In the genomic region with DNA sequence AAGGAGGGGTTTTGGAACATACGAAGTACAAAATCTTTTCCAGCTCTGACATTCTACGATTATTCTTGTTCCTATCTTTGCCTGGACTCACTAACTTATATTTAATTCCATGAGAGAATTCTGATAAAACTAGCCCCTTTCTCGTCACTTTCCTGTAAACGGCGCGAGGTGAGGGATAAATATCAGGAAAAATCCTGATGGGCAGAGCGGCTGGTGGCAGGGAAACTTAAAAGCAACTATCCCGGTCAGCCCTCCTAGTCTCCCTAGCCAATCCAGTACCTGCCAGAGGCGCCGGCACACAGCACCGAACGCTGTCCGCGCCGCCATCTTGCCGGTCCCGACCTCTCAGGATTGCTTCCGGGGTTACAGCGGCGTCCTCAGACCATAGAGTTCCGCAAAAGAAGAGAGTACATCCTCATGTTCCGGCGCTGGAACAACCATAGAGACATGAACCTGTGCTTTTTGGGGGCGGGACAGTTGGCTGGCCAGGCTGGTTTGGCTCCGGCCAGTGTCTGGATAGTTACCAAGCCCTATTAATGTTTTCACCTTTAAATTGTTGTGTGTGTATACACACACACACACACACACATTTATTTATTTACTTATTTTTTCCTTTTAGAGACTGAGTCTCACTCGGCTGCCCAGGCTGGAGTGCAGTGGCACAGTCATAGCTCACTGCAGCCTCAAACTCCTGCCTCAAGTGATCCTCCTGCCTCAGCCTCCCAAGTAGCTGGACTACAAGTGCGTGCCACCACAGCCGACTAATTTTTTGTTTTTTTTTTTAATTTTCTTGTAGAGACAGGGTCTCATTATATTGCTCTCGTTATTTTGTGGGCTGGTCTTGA, we compare ENCODE assay signal across 8 cellular contexts. TPM values are rescaled to one million over a fixed set of nuclear protein-coding genes. Genes with fewer than 3 reads are reported as not detected.
A peak's percentile ranks its signal among the peaks of the same experiment; 100 is the strongest.
DNase-seq lines count a peak whose midpoint lies in the region; ATAC-seq and TF ChIP-seq lines count a peak whose summit lies in the region.

TSS of gene MRPS10 (minus strand) at position 339 of the 845 bp plus-strand sequence. CDS start at position 327, 12 bp downstream.

- in situ Hi-C loops in GM13977 (cut with MboI; ENCODE audit: low pct_unique_long_range_greater_than_20kb, low sequenced_read_pairs, unreplicated experiment) = no loop called here

- peak within 1 kb of the TSS; percentile 82 for H3K27ac ChIP-seq in left ventricle myocardium inferior (replicated peaks)

- DNase-seq in GM13977 (ENCODE audit: low spot score) = peak; percentile 87
- DNase-seq in NCI-H1694 (lab: John Stamatoyannopoulos, UW) = peak; percentile 81
- peak; percentile 93 for DNase-seq in amniotic stem cell (lab: John Stamatoyannopoulos, UW)
- peak; percentile 91 for DNase-seq in left ventricle myocardium inferior
- DNase-seq in progenitor cell of endocrine pancreas (ENCODE audit: low spot score, unreplicated experiment) = peak; percentile 81
- DNase-seq in ureter (ENCODE audit: low spot score) = peak; percentile 94

- H3K27me3 ChIP-seq in left ventricle myocardium inferior (ENCODE audit: low read depth) = no peaks in the 10 kb centered on the region

- intact Hi-C loops in left ventricle myocardium inferior (cut with micrococcal nuclease) = no loop called here

- H3K36me3 ChIP-seq in left ventricle myocardium inferior = peaks cover 14% of the 10 kb centered on the region

- peak within 1 kb of the TSS; percentile 87 for H3K27ac Mint-ChIP-seq in T-helper 1 cell treated with Interleukin-12 subunit alpha and Interleukin-12 subunit beta and Interleukin-4 antibody, amounts not matched to agents 30 μg/mL and 1 μg/mL, for 36 hours
- peak within 1 kb of the TSS; percentile 99 for H3K27ac Mint-ChIP-seq in progenitor cell of endocrine pancreas

- peaks cover 12% of the 10 kb centered on the region for H3K36me3 Mint-ChIP-seq in T-helper 1 cell treated with Interleukin-12 subunit alpha and Interleukin-12 subunit beta and Interleukin-4 antibody, amounts not matched to agents 30 μg/mL and 1 μg/mL, for 36 hours (ENCODE audit: low read depth)
- H3K36me3 Mint-ChIP-seq in progenitor cell of endocrine pancreas (ENCODE audit: insufficient read depth) = peaks cover 4% of the 10 kb centered on the region

- H3K4me1 Mint-ChIP-seq in T-helper 1 cell treated with Interleukin-12 subunit alpha and Interleukin-12 subunit beta and Interleukin-4 antibody, amounts not matched to agents 30 μg/mL and 1 μg/mL, for 36 hours (ENCODE audit: low read depth) = peaks cover 14% of the 10 kb centered on the region
- H3K4me1 Mint-ChIP-seq in progenitor cell of endocrine pancreas (ENCODE audit: low read depth) = peaks cover 11% of the 10 kb centered on the region

- ATAC-seq in HG02884 (IDR thresholded peaks at IDR 0.05; ENCODE audit: unreplicated experiment) = peak; percentile 94

- peak within 1 kb of the TSS; percentile 91 for H3K4me3 Mint-ChIP-seq in T-helper 1 cell treated with Interleukin-12 subunit alpha and Interleukin-12 subunit beta and Interleukin-4 antibody, amounts not matched to agents 30 μg/mL and 1 μg/mL, for 36 hours
- H3K4me3 Mint-ChIP-seq in progenitor cell of endocrine pancreas (ENCODE audit: low read depth) = peak within 1 kb of the TSS; percentile 99

- H3K4me3 ChIP-seq in left ventricle myocardium inferior = peak within 1 kb of the TSS; percentile 78

- no peaks in the 10 kb centered on the region for H3K9me3 ChIP-seq in left ventricle myocardium inferior (replicated peaks)

- no peaks in the 10 kb centered on the region for H3K9me3 Mint-ChIP-seq in T-helper 1 cell treated with Interleukin-12 subunit alpha and Interleukin-12 subunit beta and Interleukin-4 antibody, amounts not matched to agents 30 μg/mL and 1 μg/mL, for 36 hours
- no peaks in the 10 kb centered on the region for H3K9me3 Mint-ChIP-seq in progenitor cell of endocrine pancreas (ENCODE audit: low read depth)

- no peak for TF ChIP-seq CTCF in GM13977 (IDR thresholded peaks at IDR 0.05; ENCODE audit: extremely low read depth, insufficient read depth, missing control alignments)
- TF ChIP-seq CTCF in left ventricle myocardium inferior (IDR thresholded peaks at IDR 0.05; ENCODE audit: borderline replicate concordance) = no peak
- no peak for TF ChIP-seq CTCF in progenitor cell of endocrine pancreas (IDR thresholded peaks at IDR 0.05; ENCODE audit: unreplicated experiment)

- peaks cover 35% of the 10 kb centered on the region for H3K4me1 ChIP-seq in left ventricle myocardium inferior

- H3K27me3 Mint-ChIP-seq in T-helper 1 cell treated with Interleukin-12 subunit alpha and Interleukin-12 subunit beta and Interleukin-4 antibody, amounts not matched to agents 30 μg/mL and 1 μg/mL, for 36 hours (ENCODE audit: low read depth) = no peaks in the 10 kb centered on the region
- no peaks in the 10 kb centered on the region for H3K27me3 Mint-ChIP-seq in progenitor cell of endocrine pancreas

RNA-seq across cellular contexts. Expression of gene MRPS10, which starts in this region (rescaled TPM):
- total RNA-seq in left ventricle myocardium inferior (64.3 TPM), progenitor cell of endocrine pancreas (22.0 and 22.5 TPM in 2 replicates), ureter (39.0 TPM)

Comparison
In these comparisons a context has a peak if more than half of its experiments do, and no peak if none do; other contexts are left out.
1. Peak in every context shown above with its lines: DNase-seq, ATAC-seq, H3K4me3 ChIP-seq and H3K27ac ChIP-seq.